ENCODE assay signal across 2 cellular contexts in genomic region chr1:212621043-212621829, GRCh38.
A peak's percentile ranks its signal among the peaks of the same experiment; 100 is the strongest.
TF ChIP-seq lines count a peak whose summit lies in the region.

No MANE protein-coding gene starts in this region.

TF ChIP-seq in K562, 482 proteins besides CTCF, POLR2A, EP300 and RAD21 (continues in another document):
- no peak for TF ChIP-seq ETV6 (IDR thresholded peaks at IDR 0.05; ENCODE audit: borderline replicate concordance in 1 of 2, low read depth in 2 of 2, low read length in 1 of 2)
- TF ChIP-seq ETV6 (CRISPR knock-in tag; IDR thresholded peaks at IDR 0.05; ENCODE audit: borderline replicate concordance), result no peak
- TF ChIP-seq MEIS2 (IDR thresholded peaks at IDR 0.05; ENCODE audit: partially characterized antibody), result peak; percentile 27
- no peak for TF ChIP-seq FOXO4 (CRISPR knock-in tag; IDR thresholded peaks at IDR 0.05)
- TF ChIP-seq E2F3 (CRISPR knock-in tag; IDR thresholded peaks at IDR 0.05), result no peak
- no peak for TF ChIP-seq ZNF184 (CRISPR knock-in tag; IDR thresholded peaks at IDR 0.05)
- no peak for TF ChIP-seq ZNF124 (CRISPR knock-in tag; IDR thresholded peaks at IDR 0.05)
- TF ChIP-seq ELF1 (tag; IDR thresholded peaks at IDR 0.05), result no peak
- TF ChIP-seq GTF2A2 (tag; IDR thresholded peaks at IDR 0.05), result no peak
- no peak for TF ChIP-seq ATF3 (IDR thresholded peaks at IDR 0.05)
- TF ChIP-seq ATF3 (CRISPR knock-in tag; conservative IDR thresholded peaks at IDR 0.05), result no peak
- peak; percentile 51 for TF ChIP-seq THRB (CRISPR knock-in tag; conservative IDR thresholded peaks at IDR 0.05)
- TF ChIP-seq ILF3 (IDR thresholded peaks at IDR 0.05; ENCODE audit: borderline replicate concordance), result no peak
- TF ChIP-seq ZBTB2 (IDR thresholded peaks at IDR 0.05), result no peak
- no peak for TF ChIP-seq ZNF518B (CRISPR knock-in tag; IDR thresholded peaks at IDR 0.05)
- TF ChIP-seq ZNF175 (CRISPR knock-in tag; IDR thresholded peaks at IDR 0.05; ENCODE audit: low read depth), result 0 out of 2 replicates have a peak, but pooled peaks have one; percentile 36
- TF ChIP-seq RBFOX2 (IDR thresholded peaks at IDR 0.05; ENCODE audit: low read depth, low read length), result peak; percentile 11; the same call in 1 of the 2 replicates
- TF ChIP-seq ZFX (CRISPR knock-in tag; IDR thresholded peaks at IDR 0.05), result no peak
- TF ChIP-seq HMGXB4 (CRISPR knock-in tag; IDR thresholded peaks at IDR 0.05), result no peak
- no peak for TF ChIP-seq HSF4 (CRISPR knock-in tag; IDR thresholded peaks at IDR 0.05; ENCODE audit: borderline replicate concordance)
- TF ChIP-seq BDP1 (IDR thresholded peaks at IDR 0.05; ENCODE audit: insufficient read depth, insufficient read length), result no peak

TF ChIP-seq in SK-N-SH treated with all-trans-retinoic acid at 6 μM for 48 hours, 23 proteins besides CTCF, POLR2A, EP300 and RAD21:
- no peak for TF ChIP-seq ZNF70 (CRISPR knock-in tag; IDR thresholded peaks at IDR 0.05)
- TF ChIP-seq RARB (CRISPR knock-in tag; IDR thresholded peaks at IDR 0.05), result no peak
- TF ChIP-seq GLIS3 (CRISPR knock-in tag; IDR thresholded peaks at IDR 0.05), result no peak
- no peak for TF ChIP-seq ZNF8 (CRISPR knock-in tag; IDR thresholded peaks at IDR 0.05)
- TF ChIP-seq SNAI2 (CRISPR knock-in tag; IDR thresholded peaks at IDR 0.05), result no peak
- TF ChIP-seq TCF4 (CRISPR knock-in tag; IDR thresholded peaks at IDR 0.05; ENCODE audit: borderline replicate concordance), result no peak
- no peak for TF ChIP-seq BACH2 (CRISPR knock-in tag; IDR thresholded peaks at IDR 0.05; ENCODE audit: borderline replicate concordance)
- no peak for TF ChIP-seq ZNF565 (CRISPR knock-in tag; conservative IDR thresholded peaks at IDR 0.05; ENCODE audit: low read depth)
- TF ChIP-seq ZFP30 (CRISPR knock-in tag; IDR thresholded peaks at IDR 0.05), result no peak
- TF ChIP-seq CSRNP3 (CRISPR knock-in tag; IDR thresholded peaks at IDR 0.05), result no peak
- TF ChIP-seq ESRRG (CRISPR knock-in tag; IDR thresholded peaks at IDR 0.05), result no peak
- no peak for TF ChIP-seq PPARA (CRISPR knock-in tag; IDR thresholded peaks at IDR 0.05; ENCODE audit: borderline replicate concordance)
- TF ChIP-seq TOX (CRISPR knock-in tag; IDR thresholded peaks at IDR 0.05; ENCODE audit: borderline replicate concordance), result no peak
- TF ChIP-seq PATZ1 (CRISPR knock-in tag; IDR thresholded peaks at IDR 0.05; ENCODE audit: borderline replicate concordance), result no peak
- TF ChIP-seq CREB5 (CRISPR knock-in tag; IDR thresholded peaks at IDR 0.05; ENCODE audit: low read depth), result no peak
- no peak for TF ChIP-seq ISL1 (CRISPR knock-in tag; IDR thresholded peaks at IDR 0.05)
- no peak for TF ChIP-seq ARNTL (CRISPR knock-in tag; IDR thresholded peaks at IDR 0.05; ENCODE audit: borderline replicate concordance, low read depth)
- TF ChIP-seq OSR1 (CRISPR knock-in tag; IDR thresholded peaks at IDR 0.05), result no peak
- no peak for TF ChIP-seq POU6F1 (CRISPR knock-in tag; IDR thresholded peaks at IDR 0.05; ENCODE audit: borderline replicate concordance, low read depth)
